1 cellular context compared by ENCODE assay signal in genomic region chr20:61965606-61966491, GRCh38.
TF ChIP-seq lines count a peak whose summit lies in the region.

No MANE protein-coding gene starts in this region.

TF ChIP-seq in H1, 55 proteins besides CTCF, POLR2A, EP300 and RAD21 (continued from another document):
- peak in 1 of 2 experiments; percentile 90; a peak in 1 of 4 replicates for TF ChIP-seq HDAC2 (IDR thresholded peaks at IDR 0.05; ENCODE audit: borderline replicate concordance in 1 of 2, low read depth in 2 of 2, low read length in 2 of 2)
- no peak for TF ChIP-seq GABPA (IDR thresholded peaks at IDR 0.05; ENCODE audit: borderline replicate concordance, insufficient read depth, low read length)
